8 cellular contexts compared by ENCODE assay signal in the genomic region with DNA sequence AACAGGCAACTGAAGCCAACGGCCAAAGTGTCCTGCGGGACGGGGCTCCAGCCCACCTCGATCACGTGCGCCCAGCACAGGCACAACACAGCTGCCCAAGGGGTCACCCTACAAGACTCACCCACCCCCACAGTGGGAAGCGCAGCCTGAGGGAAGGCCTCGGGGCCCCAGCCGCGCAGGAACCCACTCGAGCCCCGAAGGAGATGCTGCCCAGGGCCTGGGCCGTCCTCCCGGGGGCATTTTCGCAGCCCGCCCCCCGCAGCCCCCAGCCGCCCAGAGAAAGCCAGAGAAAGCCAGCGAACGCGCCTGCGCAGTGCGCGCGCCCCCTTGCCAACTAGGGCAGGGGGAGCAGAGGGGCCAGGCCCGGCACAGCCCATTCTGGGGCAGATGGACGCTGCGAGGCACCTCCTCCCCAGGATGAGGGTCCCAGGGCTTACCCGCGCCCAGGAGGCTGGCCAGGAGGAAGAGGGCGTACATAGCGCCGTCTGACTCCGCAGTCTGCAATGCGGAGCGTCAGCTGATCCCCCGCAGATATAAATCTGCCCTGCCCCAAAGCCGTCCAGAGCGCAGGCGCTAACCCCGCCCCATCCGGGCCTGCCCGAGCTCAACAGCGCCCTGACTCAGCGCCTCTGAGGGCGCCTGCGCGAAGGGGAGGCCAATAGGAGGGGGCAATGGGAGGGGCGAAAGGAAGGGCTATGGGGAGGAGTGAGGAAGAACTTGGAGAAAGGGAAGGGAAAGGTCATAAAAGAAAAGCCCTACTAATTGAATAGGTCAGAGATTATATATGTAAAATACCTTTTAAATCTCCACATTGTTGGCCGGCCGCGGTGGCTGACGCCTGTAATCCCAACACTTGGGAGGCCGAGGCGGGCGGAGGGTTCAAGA. TPM values are rescaled to one million over a fixed set of nuclear protein-coding genes. Genes with fewer than 3 reads are reported as not detected.
A peak's percentile ranks its signal among the peaks of the same experiment; 100 is the strongest.
DNase-seq lines count a peak whose midpoint lies in the region; ATAC-seq, FAIRE-seq and TF ChIP-seq lines count a peak whose summit lies in the region.

A gene (minus strand): TSS at position 507 of the 885 bp plus-strand sequence. CDS start 30 bp downstream, at position 477.

- no peak for TF ChIP-seq CTCF in AG10803 (conservative IDR thresholded peaks at IDR 0.05; ENCODE audit: low read length)

- peak; percentile 96 for DNase-seq in AG10803 (ENCODE audit: low read depth)
- peak; percentile 99 for DNase-seq in NCI-H460 (ENCODE audit: extremely low read depth, low read depth)
- peak; percentile 99 for DNase-seq in activated CD4-positive, CD25-positive, alpha-beta regulatory T cell treated with anti-CD3 and anti-CD28 coated beads, Interleukin-2, amount 50 U/mL, for 72 hours
- DNase-seq in cerebellar nuclear complex (lab: John Stamatoyannopoulos, UW), result peak; percentile 53 to 96
- peak; percentile 99 for DNase-seq in stimulated activated CD4-positive, alpha-beta T cell treated with anti-CD3 and anti-CD28 coated beads, Interleukin-12 subunit alpha, Interleukin-12 subunit beta, amount 100 ng/mL, for 4 hours

- H3K4me3 ChIP-seq in AG10803 (ENCODE audit: low read length), result peak within 1 kb of the TSS; percentile 99

- ATAC-seq in GM19043 (IDR thresholded peaks at IDR 0.05; ENCODE audit: low read depth, unreplicated experiment), result peak; percentile 91
- ATAC-seq in HG03378 (IDR thresholded peaks at IDR 0.05; ENCODE audit: unreplicated experiment), result peak; percentile 88

- FAIRE-seq in islet of Langerhans (lab: Jason Lieb, UNC), result peak; percentile 41

RNA-seq across cellular contexts. Expression of the gene that starts here (rescaled TPM):
- 546 and 648 TPM in 2 replicates for total RNA-seq in NCI-H460 (2014; rRNA removed; shearing (Covaris generic))
- polyA plus RNA-seq in NCI-H460 (2014; cell fraction: nucleus; rRNA removed), result 457 and 611 TPM in 2 replicates

Comparison
In these comparisons a context has a peak if more than half of its experiments do, and no peak if none do; other contexts are left out.
1. Peak in every context shown above with its lines: DNase-seq, ATAC-seq and H3K4me3 ChIP-seq.